Comparison of ENCODE assay signal across 8 cellular contexts in the genomic region with DNA sequence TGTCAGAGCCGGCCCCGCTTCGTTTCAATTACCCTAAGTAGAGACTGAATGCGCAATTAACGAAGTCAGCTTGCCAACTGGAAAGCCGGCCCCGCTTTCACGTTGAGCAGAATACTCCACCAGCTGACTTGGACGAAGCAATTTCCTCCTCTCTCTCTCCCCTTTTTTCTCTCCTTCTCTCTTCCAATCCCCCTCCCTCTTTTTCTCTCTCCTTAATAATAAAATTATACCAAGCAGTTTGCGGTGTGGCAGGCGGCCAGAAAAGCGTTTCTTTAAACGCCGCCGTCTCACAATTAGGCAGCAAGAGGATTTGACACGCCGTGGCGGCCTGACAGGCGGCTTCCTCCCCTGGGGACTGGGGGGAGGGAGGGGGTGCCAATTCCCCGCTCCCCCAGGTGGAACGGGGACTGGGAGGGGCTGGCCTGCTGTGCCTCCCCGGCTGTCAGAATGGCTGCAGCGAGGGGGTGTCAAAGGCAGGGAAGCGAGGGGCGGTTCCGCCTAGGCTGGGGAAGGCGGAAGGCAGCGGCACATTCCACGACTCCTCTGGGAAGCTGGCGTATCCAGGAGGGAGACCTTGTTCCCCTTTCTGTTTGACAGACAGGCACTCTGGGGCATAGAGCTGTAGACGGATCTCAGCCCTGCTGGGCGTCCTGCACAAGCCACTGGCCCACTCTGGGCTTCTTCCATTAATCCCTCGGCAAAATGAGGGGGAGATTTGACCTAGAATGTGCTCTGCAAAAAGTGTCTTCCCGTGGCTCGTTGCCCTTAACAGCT. TPM values are rescaled to one million over a fixed set of nuclear protein-coding genes. Genes with fewer than 3 reads are reported as not detected.
DNase-seq lines count a peak whose midpoint lies in the region; ATAC-seq lines count a peak whose summit lies in the region.

No MANE protein-coding gene starts in this region.

- no peaks in the 10 kb centered on the region for H3K9me3 Mint-ChIP-seq in activated naive CD8-positive, alpha-beta T cell (ENCODE audit: low read depth)

- no peak overlapping the region for H3K27ac Mint-ChIP-seq in activated naive CD8-positive, alpha-beta T cell

- peak; percentile 37 for DNase-seq in DMS53 (lab: John Stamatoyannopoulos, UW)
- DNase-seq in DMS53 treated with DMSO at 0.1 percent for 48 hours (lab: John Stamatoyannopoulos, UW; ENCODE audit: unreplicated experiment), result no peak
- peak; percentile 41 for DNase-seq in NCI-H2029 (lab: John Stamatoyannopoulos, UW)
- DNase-seq in left cardiac atrium, result no peak
- DNase-seq in pons (ENCODE audit: low spot score), result peak; percentile 73
- DNase-seq in AG08396 (ENCODE audit: low spot score), result no peak
- DNase-seq in LoVo (ENCODE audit: low spot score), result no peak

- no peaks in the 10 kb centered on the region for H3K36me3 Mint-ChIP-seq in activated naive CD8-positive, alpha-beta T cell

- H3K4me1 Mint-ChIP-seq in activated naive CD8-positive, alpha-beta T cell (ENCODE audit: low read depth), result peaks cover 26% of the 10 kb centered on the region

- ATAC-seq in left cardiac atrium, result peak; percentile 4 to 10

- intact Hi-C loops in left cardiac atrium (cut with DNase I), result loop anchor here in 1 of 2 donors (10.0 kb wide), 1 partner anchor 99 kb away; the partner anchor contains the start of gene RAI1

- H3K27me3 Mint-ChIP-seq in activated naive CD8-positive, alpha-beta T cell, result no peaks in the 10 kb centered on the region

- H3K4me3 Mint-ChIP-seq in activated naive CD8-positive, alpha-beta T cell, result peak overlapping the region; percentile 86

RNA-seq across cellular contexts. Expression of gene SREBF1, which starts 52.8 kb away (rescaled TPM):
- total RNA-seq in left cardiac atrium, result 10 to 100 TPM; 28.7 to 56.9 TPM

Comparison
In these comparisons a context has a peak if more than half of its experiments do, and no peak if none do; other contexts are left out.
1. DNase-seq: peak in DMS53 (single experiment), NCI-H2029 (single experiment) and pons (single experiment); none in DMS53 treated with DMSO at 0.1 percent for 48 hours (single experiment), left cardiac atrium (single experiment), AG08396 (single experiment) and LoVo (single experiment).